In the genomic region with DNA sequence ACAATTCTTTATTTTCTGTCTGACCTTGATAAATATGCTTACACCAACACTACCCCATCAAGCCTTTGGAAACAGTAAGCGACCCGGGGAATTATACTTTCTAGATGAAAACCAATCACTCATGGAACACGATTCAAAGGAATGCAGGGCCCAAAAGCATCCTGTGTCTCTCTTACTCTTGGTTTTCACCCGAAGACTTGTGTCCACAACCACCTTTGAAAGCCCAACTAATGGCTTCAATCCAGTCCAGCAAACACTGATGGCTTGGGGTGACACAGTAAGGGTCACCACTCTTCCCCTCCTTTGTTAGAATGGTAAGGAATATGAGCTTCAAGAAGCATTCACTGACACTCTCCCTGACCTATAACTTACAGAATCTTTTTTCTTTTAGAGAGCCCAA, we compare ENCODE assay signal across 9 cellular contexts. TPM values are rescaled to one million over a fixed set of nuclear protein-coding genes. Genes with fewer than 3 reads are reported as not detected.
DNase-seq lines count a peak whose midpoint lies in the region; ATAC-seq and TF ChIP-seq lines count a peak whose summit lies in the region.
"Had no signal": no experiment of that assay in that cellular context is flagged by ENCODE, and none has a peak within 500 bp of the region (broad histone marks: within the 10 kb centered on the region; RNA-seq: fewer than 3 reads in every experiment).

No MANE protein-coding gene starts in this region.

- peaks cover 38% of the 10 kb centered on the region for H3K4me1 Mint-ChIP-seq in activated T-cell treated with anti-CD3 and anti-CD28 coated beads, Interleukin-2, amount 50 U/mL, for 24 hours (ENCODE audit: low read depth)
- H3K4me1 Mint-ChIP-seq in activated CD4-positive, alpha-beta memory T cell treated with anti-CD3 and anti-CD28 coated beads for 36 hours (ENCODE audit: low read depth): peaks cover 20% of the 10 kb centered on the region
- H3K4me1 Mint-ChIP-seq in stimulated activated naive CD8-positive, alpha-beta T cell treated with anti-CD3 and anti-CD28 coated beads, Interleukin-15, amount 100 ng/mL, for 72 hours: peaks cover 31% of the 10 kb centered on the region

- H3K27ac ChIP-seq in vagina: no peak overlapping the region

- H3K9ac ChIP-seq in iPS-15b (ENCODE audit: low read depth, low read length): no peak overlapping the region

- H3K9me3 ChIP-seq in iPS-15b (ENCODE audit: control insufficient read depth, insufficient read depth, low read length) (no peaks in the 10 kb centered on the region), vagina (no peaks in the 10 kb centered on the region)

- CTCF ChIA-PET in activated CD4-positive, alpha-beta memory T cell treated with anti-CD3 and anti-CD28 coated beads for 36 hours (lab: Charles Lee): interaction anchor here (0.7 to 2.2 kb wide), 2 partner anchors 13 to 85 kb away, joined by 4 to 16 read pairs; no protein-coding TSS in a partner anchor

- no peak for DNase-seq in activated T-cell treated with anti-CD3 and anti-CD28 coated beads, Interleukin-2, amount 50 U/mL, for 24 hours
- DNase-seq in activated T-cell treated with anti-CD3 and anti-CD28 coated beads for 4 hours (no peak), vagina (ENCODE audit: extremely low spot score in 2 of 2) (no peak)
- no peak for DNase-seq in activated CD4-positive, alpha-beta memory T cell treated with anti-CD3 and anti-CD28 coated beads for 36 hours
- no peak for DNase-seq in stimulated activated naive CD8-positive, alpha-beta T cell treated with anti-CD3 and anti-CD28 coated beads, Interleukin-15, amount 100 ng/mL, for 72 hours
- DNase-seq: NCI-H524 treated with DMSO at 0.1 percent for 48 hours had no signal

- no peaks in the 10 kb centered on the region for H3K27me3 ChIP-seq in iPS-15b (ENCODE audit: control insufficient read depth, insufficient read depth, low read length)
- H3K27me3 ChIP-seq in vagina: no peaks in the 10 kb centered on the region

- H3K27me3 Mint-ChIP-seq in activated T-cell treated with anti-CD3 and anti-CD28 coated beads, Interleukin-2, amount 50 U/mL, for 24 hours: no peaks in the 10 kb centered on the region
- H3K27me3 Mint-ChIP-seq in activated CD4-positive, alpha-beta memory T cell treated with anti-CD3 and anti-CD28 coated beads for 36 hours: no peaks in the 10 kb centered on the region
- no peaks in the 10 kb centered on the region for H3K27me3 Mint-ChIP-seq in stimulated activated naive CD8-positive, alpha-beta T cell treated with anti-CD3 and anti-CD28 coated beads, Interleukin-15, amount 100 ng/mL, for 72 hours

- ATAC-seq in stimulated activated naive CD8-positive, alpha-beta T cell treated with anti-CD3 and anti-CD28 coated beads, Interleukin-15, amount 100 ng/mL, for 72 hours: no peak
- ATAC-seq in GM21423 (IDR thresholded peaks at IDR 0.05; ENCODE audit: unreplicated experiment) (no peak), GM21390 (IDR thresholded peaks at IDR 0.05; ENCODE audit: unreplicated experiment) (no peak)

- peak overlapping the region; percentile 96 for H3K27ac Mint-ChIP-seq in activated T-cell treated with anti-CD3 and anti-CD28 coated beads, Interleukin-2, amount 50 U/mL, for 24 hours
- peak overlapping the region; percentile 86 for H3K27ac Mint-ChIP-seq in activated CD4-positive, alpha-beta memory T cell treated with anti-CD3 and anti-CD28 coated beads for 36 hours
- peak overlapping the region; percentile 97 to 99 for H3K27ac Mint-ChIP-seq in stimulated activated naive CD8-positive, alpha-beta T cell treated with anti-CD3 and anti-CD28 coated beads, Interleukin-15, amount 100 ng/mL, for 72 hours

- no peak for TF ChIP-seq POLR2A in vagina (IDR thresholded peaks at IDR 0.05)

- POLR2A ChIA-PET in activated CD4-positive, alpha-beta memory T cell treated with anti-CD3 and anti-CD28 coated beads for 36 hours (lab: Charles Lee): interaction anchor here (0.6 kb wide), 1 partner anchor 44 kb away, joined by 4 read pairs; no protein-coding TSS in a partner anchor

- H3K4me3 ChIP-seq in iPS-15b (ENCODE audit: low read depth, low read length): peak overlapping the region; percentile 93
- peak overlapping the region in 1 of 2 donors; percentile 79 for H3K4me3 ChIP-seq in vagina

- peaks cover 7% of the 10 kb centered on the region for H3K4me1 ChIP-seq in iPS-15b (ENCODE audit: control insufficient read depth, insufficient read depth, low read length)
- H3K4me1 ChIP-seq in vagina: peaks cover 38% of the 10 kb centered on the region

- TF ChIP-seq CTCF in vagina (IDR thresholded peaks at IDR 0.05): no peak

- H3K4me3 Mint-ChIP-seq in activated T-cell treated with anti-CD3 and anti-CD28 coated beads, Interleukin-2, amount 50 U/mL, for 24 hours: peak overlapping the region; percentile 91
- H3K4me3 Mint-ChIP-seq in activated CD4-positive, alpha-beta memory T cell treated with anti-CD3 and anti-CD28 coated beads for 36 hours: peak overlapping the region; percentile 92
- peak overlapping the region; percentile 94 to 97 for H3K4me3 Mint-ChIP-seq in stimulated activated naive CD8-positive, alpha-beta T cell treated with anti-CD3 and anti-CD28 coated beads, Interleukin-15, amount 100 ng/mL, for 72 hours

- peaks cover 45% of the 10 kb centered on the region for H3K36me3 Mint-ChIP-seq in activated T-cell treated with anti-CD3 and anti-CD28 coated beads, Interleukin-2, amount 50 U/mL, for 24 hours (ENCODE audit: low read depth)
- peaks cover 19% of the 10 kb centered on the region for H3K36me3 Mint-ChIP-seq in activated CD4-positive, alpha-beta memory T cell treated with anti-CD3 and anti-CD28 coated beads for 36 hours

- H3K36me3 ChIP-seq in iPS-15b (ENCODE audit: control insufficient read depth, insufficient read depth, low read length) (no peaks in the 10 kb centered on the region), vagina (no peaks in the 10 kb centered on the region)

- intact Hi-C loops in activated CD4-positive, alpha-beta memory T cell treated with anti-CD3 and anti-CD28 coated beads for 36 hours (cut with micrococcal nuclease): loop anchor here (5.0 kb wide), 1 partner anchor 479 kb away; no protein-coding TSS in a partner anchor
- intact Hi-C loops in vagina (cut with DNase I): no loop called here

- no peaks in the 10 kb centered on the region for H3K9me3 Mint-ChIP-seq in activated T-cell treated with anti-CD3 and anti-CD28 coated beads, Interleukin-2, amount 50 U/mL, for 24 hours
- H3K9me3 Mint-ChIP-seq in activated CD4-positive, alpha-beta memory T cell treated with anti-CD3 and anti-CD28 coated beads for 36 hours: no peaks in the 10 kb centered on the region
- no peaks in the 10 kb centered on the region for H3K9me3 Mint-ChIP-seq in stimulated activated naive CD8-positive, alpha-beta T cell treated with anti-CD3 and anti-CD28 coated beads, Interleukin-15, amount 100 ng/mL, for 72 hours

RNA-seq across cellular contexts. Expression of gene CBR4, which starts 1.6 kb away (rescaled TPM):
- 10 to 100 TPM; 18.0 to 19.7 TPM for total RNA-seq in activated CD4-positive, alpha-beta memory T cell treated with anti-CD3 and anti-CD28 coated beads for 36 hours
- total RNA-seq in vagina: 13.0 TPM
